Comparison of ENCODE assay signal across 7 cellular contexts in the genomic region with DNA sequence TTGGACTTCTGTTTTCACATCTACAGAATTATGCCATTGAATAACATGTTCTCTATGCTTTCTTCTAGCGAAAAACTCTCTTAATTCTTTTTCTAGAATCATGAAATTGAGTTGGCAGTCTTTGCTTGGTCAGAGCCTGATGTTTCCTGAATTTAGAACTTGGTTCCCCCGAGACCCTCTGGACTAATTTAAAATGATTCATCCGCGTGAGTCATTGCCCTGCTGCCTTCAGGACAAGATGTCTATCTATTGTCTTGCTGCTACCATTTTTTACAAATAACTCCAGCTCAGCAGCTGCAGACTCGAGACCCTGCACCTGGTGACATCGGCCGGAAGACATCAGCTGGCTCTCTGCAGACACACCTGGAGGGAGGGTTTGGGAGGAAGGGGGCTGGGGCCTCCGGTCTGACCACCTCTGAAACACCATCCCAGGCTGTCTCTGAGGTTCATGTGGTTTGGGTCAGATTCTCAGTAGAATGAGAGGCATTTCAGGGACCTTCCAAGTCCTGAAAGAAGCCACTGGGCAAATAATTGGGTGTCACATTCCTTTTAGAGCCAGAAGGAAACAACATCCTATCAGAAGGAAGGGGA.
DNase-seq lines count a peak whose midpoint lies in the region; ATAC-seq lines count a peak whose summit lies in the region.

No MANE protein-coding gene starts in this region.

- ATAC-seq in GM19025 (IDR thresholded peaks at IDR 0.05; ENCODE audit: low read depth, unreplicated experiment): peak; percentile 52
- peak; percentile 22 for ATAC-seq in HG03060 (IDR thresholded peaks at IDR 0.05; ENCODE audit: low read depth, unreplicated experiment)

- peak; percentile 76 for DNase-seq in OCI-M1 (lab: John Stamatoyannopoulos, UW)
- DNase-seq in activated effector memory CD4-positive, alpha-beta T cell treated with anti-CD3 and anti-CD28 coated beads, Interleukin-2, amount 50 U/mL, for 16 hours: peak; percentile 86
- peak; percentile 85 for DNase-seq in glomerular visceral epithelial cell (ENCODE audit: extremely low spot score)
- peak; percentile 41 to 47 for DNase-seq in stimulated activated CD8-positive, alpha-beta memory T cell treated with anti-CD3 and anti-CD28 coated beads, Interleukin-7, amount 100 ng/mL, for 4 hours (ENCODE audit: low read depth in 2 of 2)
- DNase-seq in GM19240 (ENCODE audit: insufficient read length, low spot score): no peak
